In genomic region chr1:109400035-109400655, GRCh38 we compare ENCODE assay signal across 1 cellular context.
TF ChIP-seq lines count a peak whose summit lies in the region.

No MANE protein-coding gene starts in this region.

TF ChIP-seq in GM23338, 12 proteins besides CTCF, POLR2A, EP300 and RAD21 (continued from another document):
- no peak for TF ChIP-seq ZNF462 (CRISPR knock-in tag; IDR thresholded peaks at IDR 0.05)
- TF ChIP-seq REST (IDR thresholded peaks at IDR 0.05; ENCODE audit: unreplicated experiment): no peak
- TF ChIP-seq STAT1 (IDR thresholded peaks at IDR 0.05; ENCODE audit: unreplicated experiment): no peak
- TF ChIP-seq ETS1 (IDR thresholded peaks at IDR 0.05): no peak
- no peak for TF ChIP-seq ZNF331 (CRISPR knock-in tag; IDR thresholded peaks at IDR 0.05; ENCODE audit: low read depth)
- TF ChIP-seq ZNF114 (CRISPR knock-in tag; IDR thresholded peaks at IDR 0.05): no peak
- TF ChIP-seq CREB1 (CRISPR knock-in tag; IDR thresholded peaks at IDR 0.05; ENCODE audit: low read depth): no peak
- no peak for TF ChIP-seq POLR2AphosphoS5 (IDR thresholded peaks at IDR 0.05; ENCODE audit: low read depth)
- TF ChIP-seq EZH2phosphoT487 (IDR thresholded peaks at IDR 0.05; ENCODE audit: unreplicated experiment): no peak
TF ChIP-seq in GM23338: peak in this region for 0.
